19 cellular contexts compared by ENCODE assay signal in the genomic region with DNA sequence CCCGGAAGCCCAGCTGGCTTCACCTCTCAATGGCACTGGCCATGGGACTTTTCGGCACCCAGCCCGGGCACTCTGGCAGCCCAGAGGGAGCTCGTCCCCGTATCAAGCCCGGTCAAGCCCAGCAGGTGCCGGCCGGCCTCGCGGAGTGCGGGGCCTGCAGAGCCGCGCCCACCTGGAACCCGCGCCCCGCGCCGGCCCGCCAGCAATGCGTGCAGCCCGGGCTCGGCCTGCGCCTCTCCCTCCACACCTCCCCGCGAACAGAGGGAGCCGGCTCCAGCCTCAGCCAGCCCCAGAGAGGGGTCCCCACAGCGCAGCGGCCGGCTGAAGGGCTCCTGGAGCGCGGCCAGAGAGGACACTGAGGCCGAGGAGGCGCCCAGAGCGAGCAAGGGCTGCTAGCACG.
"Had no signal": no experiment of that assay in that cellular context is flagged by ENCODE, and none has a peak within 500 bp of the region (broad histone marks: within the 10 kb centered on the region; RNA-seq: fewer than 3 reads in every experiment).

No MANE protein-coding gene starts in this region.

- DNase-seq: colonic mucosa; cortex of kidney; dermis blood vessel endothelial cell; dorsolateral prefrontal cortex; effector CD4-positive, alpha-beta T cell; effector CD8-positive, alpha-beta T cell; effector memory CD4-positive, alpha-beta T cell; effector memory CD8-positive, alpha-beta T cell; endodermal cell; erythroblast; esophagus squamous epithelium; foreskin fibroblast; foreskin keratinocyte; foreskin melanocyte; gastrocnemius medialis; glutamatergic neuron; head of caudate nucleus; heart left ventricle; heart right ventricle had no signal
